8 cellular contexts compared by ENCODE assay signal in the genomic region with DNA sequence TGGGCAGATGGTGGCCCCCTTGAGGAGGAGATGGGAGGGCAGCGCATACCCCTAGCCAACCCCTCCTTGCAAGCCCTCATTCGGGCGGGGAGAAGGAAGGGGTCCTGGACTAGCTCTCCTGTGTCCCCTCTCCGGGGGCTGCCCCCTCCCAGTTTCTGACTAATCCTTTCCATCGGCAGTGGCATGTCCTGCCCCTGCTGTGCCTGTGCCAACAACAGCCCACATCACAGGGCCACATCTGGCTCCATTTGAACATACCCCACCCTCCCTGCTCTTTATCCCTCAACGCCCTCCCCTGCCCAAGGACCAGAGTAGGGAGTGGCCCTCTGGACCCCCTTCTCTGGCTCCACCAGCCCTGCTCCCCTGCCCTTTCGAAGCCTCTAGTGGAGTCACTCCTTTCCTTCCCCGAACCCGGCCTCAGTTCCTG. TPM values are rescaled to one million over a fixed set of nuclear protein-coding genes. Genes with fewer than 3 reads are reported as not detected.
DNase-seq lines count a peak whose midpoint lies in the region; ATAC-seq and TF ChIP-seq lines count a peak whose summit lies in the region.

No MANE protein-coding gene starts in this region.

- H3K27ac ChIP-seq in HL-60 (replicated peaks) = peak overlapping the region; percentile 62

- ATAC-seq in activated T-helper 17 cell treated with anti-CD3 and anti-CD28 coated beads, Interleukin-2, amount 50 U/mL, for 72 hours (replicated peaks) = peak; percentile 16
- ATAC-seq in left cardiac atrium (peak in 1 of 2 donors; percentile 1), GM18868 (IDR thresholded peaks at IDR 0.05; ENCODE audit: unreplicated experiment) (no peak), HG03342 (IDR thresholded peaks at IDR 0.05; ENCODE audit: unreplicated experiment) (no peak), HG03469 (IDR thresholded peaks at IDR 0.05; ENCODE audit: unreplicated experiment) (no peak)
- ATAC-seq in stimulated activated naive B cell treated with anti-CD40 and anti-IgM and Interleukin-4, amounts not matched to agents 10 μg/mL and 1 μg/mL and 100 μg/mL, for 72 hours (replicated peaks) = peak in 1 of 2 donors; percentile 10

- no peak for TF ChIP-seq CTCF in HL-60 (IDR thresholded peaks at IDR 0.05; ENCODE audit: insufficient read depth, low read length)

- H3K4me3 Mint-ChIP-seq in activated T-helper 17 cell treated with anti-CD3 and anti-CD28 coated beads, Interleukin-2, amount 50 U/mL, for 72 hours = peak overlapping the region; percentile 86
- peak overlapping the region; percentile 12 to 66 for H3K4me3 Mint-ChIP-seq in stimulated activated naive B cell treated with anti-CD40 and anti-IgM and Interleukin-4, amounts not matched to agents 10 μg/mL and 1 μg/mL and 100 μg/mL, for 72 hours

- H3K9me3 Mint-ChIP-seq in activated T-helper 17 cell treated with anti-CD3 and anti-CD28 coated beads, Interleukin-2, amount 50 U/mL, for 72 hours = no peaks in the 10 kb centered on the region
- no peaks in the 10 kb centered on the region for H3K9me3 Mint-ChIP-seq in stimulated activated naive B cell treated with anti-CD40 and anti-IgM and Interleukin-4, amounts not matched to agents 10 μg/mL and 1 μg/mL and 100 μg/mL, for 72 hours

- no peak for DNase-seq in HL-60 (ENCODE audit: low read depth in 1 of 2, low spot score in 1 of 2)
- DNase-seq in left cardiac atrium = peak; percentile 67
- no peak for DNase-seq in stimulated activated naive B cell treated with anti-CD40 and anti-IgM and Interleukin-4, amounts not matched to agents 10 μg/mL and 1 μg/mL and 100 μg/mL, for 72 hours
- DNase-seq in GDM1 (lab: John Stamatoyannopoulos, UW) = no peak

- H3K27me3 ChIP-seq in HL-60 (ENCODE audit: insufficient read depth, poor library complexity, severe bottlenecking) = no peaks in the 10 kb centered on the region

- H3K27ac Mint-ChIP-seq in activated T-helper 17 cell treated with anti-CD3 and anti-CD28 coated beads, Interleukin-2, amount 50 U/mL, for 72 hours = peak overlapping the region; percentile 99
- H3K27ac Mint-ChIP-seq in stimulated activated naive B cell treated with anti-CD40 and anti-IgM and Interleukin-4, amounts not matched to agents 10 μg/mL and 1 μg/mL and 100 μg/mL, for 72 hours = peak overlapping the region; percentile 98

- H3K4me1 Mint-ChIP-seq in activated T-helper 17 cell treated with anti-CD3 and anti-CD28 coated beads, Interleukin-2, amount 50 U/mL, for 72 hours = peaks cover 48% of the 10 kb centered on the region
- peaks cover 71 to 88% of the 10 kb centered on the region in 2 donors for H3K4me1 Mint-ChIP-seq in stimulated activated naive B cell treated with anti-CD40 and anti-IgM and Interleukin-4, amounts not matched to agents 10 μg/mL and 1 μg/mL and 100 μg/mL, for 72 hours

- no peak overlapping the region for H3K4me3 ChIP-seq in HL-60 (replicated peaks; ENCODE audit: insufficient read depth, low read length)

- H3K36me3 Mint-ChIP-seq in activated T-helper 17 cell treated with anti-CD3 and anti-CD28 coated beads, Interleukin-2, amount 50 U/mL, for 72 hours (ENCODE audit: low read depth) = peaks cover 15% of the 10 kb centered on the region
- H3K36me3 Mint-ChIP-seq in stimulated activated naive B cell treated with anti-CD40 and anti-IgM and Interleukin-4, amounts not matched to agents 10 μg/mL and 1 μg/mL and 100 μg/mL, for 72 hours = no peaks in the 10 kb centered on the region

- intact Hi-C loops in left cardiac atrium (cut with DNase I) = no loop called here

- H3K27me3 Mint-ChIP-seq in activated T-helper 17 cell treated with anti-CD3 and anti-CD28 coated beads, Interleukin-2, amount 50 U/mL, for 72 hours = no peaks in the 10 kb centered on the region
- peaks cover 0 to 6% of the 10 kb centered on the region in 2 donors for H3K27me3 Mint-ChIP-seq in stimulated activated naive B cell treated with anti-CD40 and anti-IgM and Interleukin-4, amounts not matched to agents 10 μg/mL and 1 μg/mL and 100 μg/mL, for 72 hours

RNA-seq across cellular contexts. Expression of a gene that starts 11.0 kb away (rescaled TPM):
- 100 to 1,000 TPM; 150 to 338 TPM for total RNA-seq in activated T-helper 17 cell treated with anti-CD3 and anti-CD28 coated beads, Interleukin-2, amount 50 U/mL, for 72 hours
- 100 to 1,000 TPM; 264 to 384 TPM for total RNA-seq in left cardiac atrium

RNA-seq across cellular contexts. Expression of a gene that starts 21.3 kb away (rescaled TPM):
- under 1 TPM; 0.15 to 0.21 TPM for total RNA-seq in activated T-helper 17 cell treated with anti-CD3 and anti-CD28 coated beads, Interleukin-2, amount 50 U/mL, for 72 hours
- total RNA-seq in left cardiac atrium = under 1 TPM; 0.15 to 0.42 TPM

RNA-seq across cellular contexts. Expression of a gene that starts 42.6 kb away (rescaled TPM):
- total RNA-seq in activated T-helper 17 cell treated with anti-CD3 and anti-CD28 coated beads, Interleukin-2, amount 50 U/mL, for 72 hours = 1 to 10 TPM in 1 of 2 donors, under 1 TPM in 1; 0.43 to 1.2 TPM
- not detected for total RNA-seq in left cardiac atrium

RNA-seq across cellular contexts. Expression of a gene that starts 49.0 kb away (rescaled TPM):
- total RNA-seq in activated T-helper 17 cell treated with anti-CD3 and anti-CD28 coated beads, Interleukin-2, amount 50 U/mL, for 72 hours = 10 to 100 TPM; 39.9 to 55.6 TPM
- total RNA-seq in left cardiac atrium = 10 to 100 TPM; 48.9 to 54.4 TPM

RNA-seq across cellular contexts. Expression of a gene that starts 49.9 kb away (rescaled TPM):
- 10 to 100 TPM in 1 of 2 donors, 1 to 10 TPM in 1; 1.8 to 17.6 TPM for total RNA-seq in activated T-helper 17 cell treated with anti-CD3 and anti-CD28 coated beads, Interleukin-2, amount 50 U/mL, for 72 hours
- total RNA-seq in left cardiac atrium = 1 to 10 TPM; 2.7 to 3.8 TPM
